ENCODE assay signal across 1 cellular context in genomic region chr1:245577396-245578157, GRCh38.
TF ChIP-seq lines count a peak whose summit lies in the region.

No MANE protein-coding gene starts in this region.

TF ChIP-seq in K562, 482 proteins besides CTCF, POLR2A, EP300 and RAD21 (continued from another document):
- no peak for TF ChIP-seq JUN (IDR thresholded peaks at IDR 0.05; ENCODE audit: borderline replicate concordance, low read depth, low read length)
- TF ChIP-seq JUN (CRISPR knock-in tag; IDR thresholded peaks at IDR 0.05; ENCODE audit: borderline replicate concordance), result no peak
- TF ChIP-seq ZNF143 (CRISPR knock-in tag; IDR thresholded peaks at IDR 0.05), result no peak
- no peak for TF ChIP-seq HDAC6 (IDR thresholded peaks at IDR 0.05; ENCODE audit: low read depth, low read length)
- no peak for TF ChIP-seq KHSRP (IDR thresholded peaks at IDR 0.05)
- TF ChIP-seq STAT6 (CRISPR knock-in tag; IDR thresholded peaks at IDR 0.05), result no peak
- TF ChIP-seq CBX1 (IDR thresholded peaks at IDR 0.05; ENCODE audit: low read depth), result peak; percentile 82
- TF ChIP-seq SMARCE1 (IDR thresholded peaks at IDR 0.05), result no peak
- TF ChIP-seq NFXL1 (CRISPR knock-in tag; IDR thresholded peaks at IDR 0.05), result no peak
- TF ChIP-seq TCF3 (CRISPR knock-in tag; IDR thresholded peaks at IDR 0.05), result no peak
- TF ChIP-seq GABPA (tag; conservative IDR thresholded peaks at IDR 0.05; ENCODE audit: low read depth), result peak; percentile 97
- TF ChIP-seq ZKSCAN8 (CRISPR knock-in tag; IDR thresholded peaks at IDR 0.05), result 0 out of 2 replicates have a peak, but pooled peaks have one; percentile 57
- no peak for TF ChIP-seq RNF219 (CRISPR knock-in tag; IDR thresholded peaks at IDR 0.05)
- TF ChIP-seq PCBP2 (IDR thresholded peaks at IDR 0.05; ENCODE audit: low read depth, low read length, poor library complexity, severe bottlenecking), result no peak
- TF ChIP-seq ZBTB40 (IDR thresholded peaks at IDR 0.05), result peak; percentile 84
- TF ChIP-seq ZBTB40 (CRISPR knock-in tag; IDR thresholded peaks at IDR 0.05), result no peak
- TF ChIP-seq SP1 (CRISPR knock-in tag; IDR thresholded peaks at IDR 0.05), result no peak
- no peak for TF ChIP-seq RFX7 (CRISPR knock-in tag; IDR thresholded peaks at IDR 0.05)
